8 cellular contexts compared by ENCODE assay signal in the genomic region with DNA sequence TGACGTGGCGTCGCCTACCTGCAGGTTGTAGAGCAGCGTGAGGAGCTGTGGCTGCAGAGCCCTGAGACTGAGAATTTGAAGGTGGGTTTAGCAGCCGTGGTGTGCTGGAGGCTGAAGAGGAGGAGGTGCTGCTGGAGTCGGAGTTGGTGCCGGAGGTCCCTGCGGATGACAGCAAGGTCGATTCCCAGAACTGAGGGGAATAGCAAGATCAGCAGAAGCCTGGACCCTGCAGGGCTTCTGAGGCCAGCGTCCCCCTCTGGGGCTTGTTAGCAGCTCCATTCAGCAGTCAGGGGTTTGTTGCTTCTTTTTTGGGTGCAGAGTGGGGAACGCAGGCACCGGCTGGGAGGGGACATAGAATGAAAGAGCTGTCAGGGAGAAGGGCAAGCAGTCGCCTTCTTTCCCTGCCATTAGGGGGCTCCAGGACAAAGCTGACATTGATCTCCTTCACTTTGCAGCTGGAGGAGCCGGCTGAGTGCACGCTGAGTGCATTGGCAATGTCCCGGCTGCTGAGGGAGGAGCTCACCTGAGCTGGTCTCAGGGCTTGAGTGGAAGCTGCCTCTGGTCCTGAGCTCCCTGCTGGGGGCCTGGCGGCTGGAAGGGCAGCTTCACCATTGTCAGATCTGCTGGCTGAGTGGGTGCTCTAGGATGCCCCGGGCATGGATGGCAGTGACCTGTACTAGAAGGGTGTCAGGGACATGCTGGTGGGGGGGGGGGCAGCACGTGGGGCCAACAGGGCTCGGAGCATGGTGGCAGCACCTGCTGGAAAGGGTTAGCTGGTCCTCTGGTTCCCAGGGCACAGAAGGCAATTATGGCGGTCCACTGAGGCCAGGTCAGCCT. TPM values are rescaled to one million over a fixed set of nuclear protein-coding genes. Genes with fewer than 3 reads are reported as not detected.
A peak's percentile ranks its signal among the peaks of the same experiment; 100 is the strongest.
DNase-seq lines count a peak whose midpoint lies in the region; ATAC-seq and TF ChIP-seq lines count a peak whose summit lies in the region.

No MANE protein-coding gene starts in this region.

- intact Hi-C loops in activated T-helper 1 cell treated with anti-CD3 and anti-CD28 coated beads, Interleukin-12 subunit alpha, Interleukin-12 subunit beta, Interleukin-2, Interleukin-4 antibody, amounts not matched to agents 30 ng/mL and 10 ng/mL and 1 ng/mL, durations not matched to agents 14 hours and 24 hours and 36 hours (cut with micrococcal nuclease), result no loop called here

- no peaks in the 10 kb centered on the region for H3K9me3 Mint-ChIP-seq in nephron progenitor cell
- no peaks in the 10 kb centered on the region for H3K9me3 Mint-ChIP-seq in activated T-helper 1 cell treated with anti-CD3 and anti-CD28 coated beads, Interleukin-12 subunit alpha, Interleukin-12 subunit beta, Interleukin-2, Interleukin-4 antibody, amounts not matched to agents 30 ng/mL and 10 ng/mL and 1 ng/mL, durations not matched to agents 14 hours and 24 hours and 36 hours
- H3K9me3 Mint-ChIP-seq in stimulated activated memory B cell treated with anti-CD40 and anti-IgM and Interleukin-4, amounts not matched to agents 10 μg/mL and 1 μg/mL and 100 μg/mL, for 72 hours, result no peaks in the 10 kb centered on the region

- H3K4me3 Mint-ChIP-seq in nephron progenitor cell, result no peak overlapping the region
- H3K4me3 Mint-ChIP-seq in activated T-helper 1 cell treated with anti-CD3 and anti-CD28 coated beads, Interleukin-12 subunit alpha, Interleukin-12 subunit beta, Interleukin-2, Interleukin-4 antibody, amounts not matched to agents 30 ng/mL and 10 ng/mL and 1 ng/mL, durations not matched to agents 14 hours and 24 hours and 36 hours, result no peak overlapping the region
- H3K4me3 Mint-ChIP-seq in stimulated activated memory B cell treated with anti-CD40 and anti-IgM and Interleukin-4, amounts not matched to agents 10 μg/mL and 1 μg/mL and 100 μg/mL, for 72 hours, result no peak overlapping the region

- H3K27ac Mint-ChIP-seq in nephron progenitor cell, result no peak overlapping the region
- no peak overlapping the region for H3K27ac Mint-ChIP-seq in activated T-helper 1 cell treated with anti-CD3 and anti-CD28 coated beads, Interleukin-12 subunit alpha, Interleukin-12 subunit beta, Interleukin-2, Interleukin-4 antibody, amounts not matched to agents 30 ng/mL and 10 ng/mL and 1 ng/mL, durations not matched to agents 14 hours and 24 hours and 36 hours
- no peak overlapping the region for H3K27ac Mint-ChIP-seq in stimulated activated memory B cell treated with anti-CD40 and anti-IgM and Interleukin-4, amounts not matched to agents 10 μg/mL and 1 μg/mL and 100 μg/mL, for 72 hours

- no peak overlapping the region for H3K4me3 ChIP-seq in WI38 (ENCODE audit: low read depth, low read length)

- no peaks in the 10 kb centered on the region for H3K36me3 Mint-ChIP-seq in nephron progenitor cell (ENCODE audit: low read depth)
- no peaks in the 10 kb centered on the region for H3K36me3 Mint-ChIP-seq in activated T-helper 1 cell treated with anti-CD3 and anti-CD28 coated beads, Interleukin-12 subunit alpha, Interleukin-12 subunit beta, Interleukin-2, Interleukin-4 antibody, amounts not matched to agents 30 ng/mL and 10 ng/mL and 1 ng/mL, durations not matched to agents 14 hours and 24 hours and 36 hours (ENCODE audit: low read depth)
- H3K36me3 Mint-ChIP-seq in stimulated activated memory B cell treated with anti-CD40 and anti-IgM and Interleukin-4, amounts not matched to agents 10 μg/mL and 1 μg/mL and 100 μg/mL, for 72 hours, result no peaks in the 10 kb centered on the region

- no peak for ATAC-seq in stimulated activated memory B cell treated with anti-CD40 and anti-IgM and Interleukin-4, amounts not matched to agents 10 μg/mL and 1 μg/mL and 100 μg/mL, for 72 hours

- 0 out of 2 replicates have a peak, but pooled peaks have one; percentile 5 for TF ChIP-seq CTCF in WI38 (IDR thresholded peaks at IDR 0.05; ENCODE audit: low read depth, low read length)
- peak; percentile 53 for TF ChIP-seq CTCF in nephron progenitor cell (IDR thresholded peaks at IDR 0.05)

- peaks cover 10% of the 10 kb centered on the region for H3K4me1 Mint-ChIP-seq in nephron progenitor cell
- H3K4me1 Mint-ChIP-seq in activated T-helper 1 cell treated with anti-CD3 and anti-CD28 coated beads, Interleukin-12 subunit alpha, Interleukin-12 subunit beta, Interleukin-2, Interleukin-4 antibody, amounts not matched to agents 30 ng/mL and 10 ng/mL and 1 ng/mL, durations not matched to agents 14 hours and 24 hours and 36 hours (ENCODE audit: low read depth), result peaks cover 25% of the 10 kb centered on the region
- peaks cover 12% of the 10 kb centered on the region for H3K4me1 Mint-ChIP-seq in stimulated activated memory B cell treated with anti-CD40 and anti-IgM and Interleukin-4, amounts not matched to agents 10 μg/mL and 1 μg/mL and 100 μg/mL, for 72 hours

- DNase-seq in ELR (ENCODE audit: low read depth) (peak; percentile 26), LoVo (ENCODE audit: low spot score) (peak; percentile 32), nephron progenitor cell (peak; percentile 55), AG08396 (ENCODE audit: low spot score) (no peak), NCI-H1048 (lab: John Stamatoyannopoulos, UW) (no peak)
- no peak for DNase-seq in activated T-helper 1 cell treated with anti-CD3 and anti-CD28 coated beads, Interleukin-12 subunit alpha, Interleukin-12 subunit beta, Interleukin-2, Interleukin-4 antibody, amounts not matched to agents 30 ng/mL and 10 ng/mL and 1 ng/mL, durations not matched to agents 14 hours and 24 hours and 36 hours (ENCODE audit: low spot score)

- peaks cover 79% of the 10 kb centered on the region for H3K27me3 Mint-ChIP-seq in nephron progenitor cell (ENCODE audit: low read depth, poor library complexity)
- H3K27me3 Mint-ChIP-seq in activated T-helper 1 cell treated with anti-CD3 and anti-CD28 coated beads, Interleukin-12 subunit alpha, Interleukin-12 subunit beta, Interleukin-2, Interleukin-4 antibody, amounts not matched to agents 30 ng/mL and 10 ng/mL and 1 ng/mL, durations not matched to agents 14 hours and 24 hours and 36 hours (ENCODE audit: insufficient read depth), result peaks cover 31% of the 10 kb centered on the region
- H3K27me3 Mint-ChIP-seq in stimulated activated memory B cell treated with anti-CD40 and anti-IgM and Interleukin-4, amounts not matched to agents 10 μg/mL and 1 μg/mL and 100 μg/mL, for 72 hours, result peaks cover 61% of the 10 kb centered on the region

RNA-seq across cellular contexts. Expression of a gene that starts 20.8 kb away (rescaled TPM):
- total RNA-seq in activated T-helper 1 cell treated with anti-CD3 and anti-CD28 coated beads, Interleukin-12 subunit alpha, Interleukin-12 subunit beta, Interleukin-2, Interleukin-4 antibody, amounts not matched to agents 30 ng/mL and 10 ng/mL and 1 ng/mL, durations not matched to agents 14 hours and 24 hours and 36 hours, result not detected in 2 replicates

RNA-seq across cellular contexts. Expression of a gene that starts 24.5 kb away (rescaled TPM):
- 8.6 and 9.4 TPM in 2 replicates for total RNA-seq in activated T-helper 1 cell treated with anti-CD3 and anti-CD28 coated beads, Interleukin-12 subunit alpha, Interleukin-12 subunit beta, Interleukin-2, Interleukin-4 antibody, amounts not matched to agents 30 ng/mL and 10 ng/mL and 1 ng/mL, durations not matched to agents 14 hours and 24 hours and 36 hours

Comparison
In these comparisons a context has a peak if more than half of its experiments do, and no peak if none do; other contexts are left out.
1. DNase-seq: peak in ELR (single experiment), LoVo (single experiment) and nephron progenitor cell (single experiment); none in activated T-helper 1 cell treated with anti-CD3 and anti-CD28 coated beads, Interleukin-12 subunit alpha, Interleukin-12 subunit beta, Interleukin-2, Interleukin-4 antibody, amounts not matched to agents 30 ng/mL and 10 ng/mL and 1 ng/mL, durations not matched to agents 14 hours and 24 hours and 36 hours (single experiment), AG08396 (single experiment) and NCI-H1048 (single experiment).